ENCODE assay signal across 1 cellular context in genomic region chr1:6801199-6801598, GRCh38.
TF ChIP-seq lines count a peak whose summit lies in the region.

No MANE protein-coding gene starts in this region.

TF ChIP-seq in HepG2, 621 proteins besides CTCF, POLR2A, EP300 and RAD21 (continued from another document):
- TF ChIP-seq, protein P1, sequence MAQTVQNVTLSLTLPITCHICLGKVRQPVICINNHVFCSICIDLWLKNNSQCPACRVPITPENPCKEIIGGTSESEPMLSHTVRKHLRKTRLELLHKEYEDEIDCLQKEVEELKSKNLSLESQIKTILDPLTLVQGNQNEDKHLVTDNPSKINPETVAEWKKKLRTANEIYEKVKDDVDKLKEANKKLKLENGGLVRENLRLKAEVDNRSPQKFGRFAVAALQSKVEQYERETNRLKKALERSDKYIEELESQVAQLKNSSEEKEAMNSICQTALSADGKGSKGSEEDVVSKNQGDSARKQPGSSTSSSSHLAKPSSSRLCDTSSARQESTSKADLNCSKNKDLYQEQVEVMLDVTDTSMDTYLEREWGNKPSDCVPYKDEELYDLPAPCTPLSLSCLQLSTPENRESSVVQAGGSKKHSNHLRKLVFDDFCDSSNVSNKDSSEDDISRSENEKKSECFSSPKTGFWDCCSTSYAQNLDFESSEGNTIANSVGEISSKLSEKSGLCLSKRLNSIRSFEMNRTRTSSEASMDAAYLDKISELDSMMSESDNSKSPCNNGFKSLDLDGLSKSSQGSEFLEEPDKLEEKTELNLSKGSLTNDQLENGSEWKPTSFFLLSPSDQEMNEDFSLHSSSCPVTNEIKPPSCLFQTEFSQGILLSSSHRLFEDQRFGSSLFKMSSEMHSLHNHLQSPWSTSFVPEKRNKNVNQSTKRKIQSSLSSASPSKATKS (CRISPR knock-in tag; IDR thresholded peaks at IDR 0.05): no peak
- TF ChIP-seq, protein P2, sequence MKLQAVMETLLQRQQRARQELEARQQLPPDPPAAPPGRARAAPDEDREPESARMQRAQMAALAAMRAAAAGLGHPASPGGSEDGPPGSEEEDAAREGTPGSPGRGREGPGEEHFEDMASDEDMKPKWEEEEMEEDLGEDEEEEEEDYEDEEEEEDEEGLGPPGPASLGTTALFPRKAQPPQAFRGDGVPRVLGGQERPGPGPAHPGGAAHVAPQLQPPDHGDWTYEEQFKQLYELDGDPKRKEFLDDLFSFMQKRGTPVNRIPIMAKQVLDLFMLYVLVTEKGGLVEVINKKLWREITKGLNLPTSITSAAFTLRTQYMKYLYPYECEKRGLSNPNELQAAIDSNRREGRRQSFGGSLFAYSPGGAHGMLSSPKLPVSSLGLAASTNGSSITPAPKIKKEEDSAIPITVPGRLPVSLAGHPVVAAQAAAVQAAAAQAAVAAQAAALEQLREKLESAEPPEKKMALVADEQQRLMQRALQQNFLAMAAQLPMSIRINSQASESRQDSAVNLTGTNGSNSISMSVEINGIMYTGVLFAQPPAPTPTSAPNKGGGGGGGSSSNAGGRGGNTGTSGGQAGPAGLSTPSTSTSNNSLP (IDR thresholded peaks at IDR 0.05; ENCODE audit: low read depth, low read length): no peak
